ENCODE assay signal across 12 cellular contexts in the genomic region with DNA sequence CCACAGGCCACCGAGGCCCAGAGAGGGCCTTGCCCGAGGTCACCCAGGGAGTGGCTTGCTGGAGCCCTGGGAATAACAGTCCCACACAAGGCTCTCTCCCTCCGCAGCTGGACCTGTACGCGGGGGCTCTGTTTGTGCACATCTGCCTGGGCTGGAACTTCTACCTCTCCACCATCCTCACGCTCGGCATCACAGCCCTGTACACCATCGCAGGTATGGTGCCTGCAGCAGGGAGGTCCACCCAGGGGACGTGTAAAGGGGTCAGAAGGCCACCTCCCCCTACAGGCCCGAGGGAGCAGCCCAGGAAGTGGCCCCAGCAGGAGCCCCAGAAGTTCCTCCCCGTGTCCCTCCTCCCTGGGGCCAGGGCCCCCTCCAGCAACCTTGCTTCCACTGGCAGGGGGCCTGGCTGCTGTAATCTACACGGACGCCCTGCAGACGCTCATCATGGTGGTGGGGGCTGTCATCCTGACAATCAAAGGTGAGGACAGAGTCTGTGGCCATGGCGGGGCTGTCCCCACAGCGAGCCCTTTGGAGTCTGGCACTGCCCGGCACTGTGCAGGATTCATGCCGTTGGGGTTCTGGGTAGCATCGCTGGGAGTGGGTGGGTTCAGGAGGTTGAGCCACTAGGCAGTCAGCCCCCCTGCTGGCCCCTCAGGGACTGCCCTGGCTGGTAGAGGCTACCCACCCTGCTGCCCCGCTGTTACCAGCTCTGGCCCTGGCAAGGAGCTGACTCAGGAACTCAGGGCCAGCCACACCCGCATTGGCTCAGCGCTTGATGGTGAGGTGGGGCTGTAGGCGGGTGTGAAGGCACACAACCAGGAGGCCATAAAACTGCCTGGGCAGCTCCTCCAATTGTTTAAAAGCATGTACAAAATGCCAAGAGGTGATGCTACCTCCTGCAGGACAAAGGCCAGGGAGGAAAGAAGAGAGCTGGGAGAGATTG. TPM values are rescaled to one million over a fixed set of nuclear protein-coding genes. Genes with fewer than 3 reads are reported as not detected.
A peak's percentile ranks its signal among the peaks of the same experiment; 100 is the strongest.
DNase-seq lines count a peak whose midpoint lies in the region; ATAC-seq and TF ChIP-seq lines count a peak whose summit lies in the region.
"Had no signal": no experiment of that assay in that cellular context is flagged by ENCODE, and none has a peak within 500 bp of the region (broad histone marks: within the 10 kb centered on the region; RNA-seq: fewer than 3 reads in every experiment).

No MANE protein-coding gene starts in this region.

- H3K9me3 ChIP-seq in GM23248 (ENCODE audit: low read depth) (no peaks in the 10 kb centered on the region), parathyroid adenoma (ENCODE audit: control insufficient read depth, low read length) (no peaks in the 10 kb centered on the region)

- DNase-seq in GM23248 (peak; percentile 87), NCI-H226 (peak; percentile 61), erythroblast (lab: John Stamatoyannopoulos, UW) (peak; percentile 12 to 48), SIG-M5 treated with dmso at 0.1 percent for 504 hours (lab: John Stamatoyannopoulos, UW; ENCODE audit: unreplicated experiment) (no peak), COLO668 (lab: John Stamatoyannopoulos, UW; ENCODE audit: unreplicated experiment) (no peak)
- DNase-seq: activated CD8-positive, alpha-beta memory T cell treated with anti-CD3 and anti-CD28 coated beads, Interleukin-2, amount 50 U/mL, for 4 hours; NCI-H510A had no signal

- H3K27ac ChIP-seq in GM23248 = peak overlapping the region; percentile 14; the same call in 1 of the 2 replicates
- no peak overlapping the region for H3K27ac ChIP-seq in parathyroid adenoma

- no peaks in the 10 kb centered on the region for H3K9me2 ChIP-seq in GM23248 (ENCODE audit: insufficient read depth)

- ATAC-seq in GM21717 (IDR thresholded peaks at IDR 0.05; ENCODE audit: unreplicated experiment) (no peak), HG03460 (IDR thresholded peaks at IDR 0.05; ENCODE audit: unreplicated experiment) (no peak)

- TF ChIP-seq POLR2A in erythroblast (IDR thresholded peaks at IDR 0.05; ENCODE audit: low read length) = no peak

- 73 to 76% methylated on average over 23 of the region's 23 CpGs for WGBS in GM23248 (ENCODE audit: low coverage in 1 of 2, low lambda C conversion rate in 2 of 2, missing lambda C conversion rate in 2 of 2), 2 experiments

- H3K27me3 ChIP-seq in GM23248 (replicated peaks; ENCODE audit: insufficient read depth) (no peaks in the 10 kb centered on the region), parathyroid adenoma (ENCODE audit: control insufficient read depth, insufficient read depth, low read length) (no peaks in the 10 kb centered on the region)

- H3K36me3 ChIP-seq in GM23248 (ENCODE audit: low read depth) (no peaks in the 10 kb centered on the region; the same call in 1 of the 2 replicates), parathyroid adenoma (ENCODE audit: control insufficient read depth, insufficient read depth, low read length) (no peaks in the 10 kb centered on the region)

- peaks cover 10% of the 10 kb centered on the region for H3K4me1 ChIP-seq in GM23248 (ENCODE audit: insufficient read depth)
- peaks cover 25% of the 10 kb centered on the region for H3K4me1 ChIP-seq in parathyroid adenoma

- peak overlapping the region; percentile 25; the same call in 1 of the 2 replicates for H3K9ac ChIP-seq in GM23248
- no peak overlapping the region for H3K9ac ChIP-seq in parathyroid adenoma

- in situ Hi-C loops in GM23248 (cut with MboI) = no loop called here

- TF ChIP-seq CTCF in parathyroid adenoma (IDR thresholded peaks at IDR 0.05) = no peak

- H3K4me2 ChIP-seq in GM23248 (ENCODE audit: unreplicated experiment) (no peak overlapping the region), parathyroid adenoma (ENCODE audit: low read length) (no peak overlapping the region)

- H3F3A ChIP-seq in GM23248 (ENCODE audit: insufficient read depth) = 0 out of 2 replicates have a peak, but pooled peaks cover 5% of the 10 kb centered on the region

- H3K79me2 ChIP-seq in GM23248 (ENCODE audit: insufficient read depth) (no peaks in the 10 kb centered on the region), parathyroid adenoma (no peaks in the 10 kb centered on the region)

- no peak overlapping the region for H3K4me3 ChIP-seq in GM23248
- H3K4me3 ChIP-seq in parathyroid adenoma (ENCODE audit: low read depth, low read length) = no peak overlapping the region

- H4K20me1 ChIP-seq in GM23248 (ENCODE audit: insufficient read depth) = no peaks in the 10 kb centered on the region

- H2AFZ ChIP-seq in GM23248 (no peak overlapping the region), parathyroid adenoma (peak overlapping the region; percentile 30)

RNA-seq across cellular contexts. Expression of gene SLC5A10, which starts 17.3 kb away (rescaled TPM):
- not detected in 2 replicates for total RNA-seq in GM23248 (2014; rRNA removed; shearing (Covaris generic))
- 0.10 TPM in 1 of 2 replicates, not detected in the other for polyA plus RNA-seq in GM23248 (2016; fragmentation: Nextera tagmentation; extraction: Ambion mirVana)
- total RNA-seq: glomerular endothelial cell, myocyte had no signal

RNA-seq across cellular contexts. Expression of gene FAM83G, which starts 35.3 kb away (rescaled TPM):
- total RNA-seq in GM23248 (2014; rRNA removed; shearing (Covaris generic)) = 26.2 and 27.7 TPM in 2 replicates
- 8.9 and 9.3 TPM in 2 replicates for polyA plus RNA-seq in GM23248 (2016; fragmentation: Nextera tagmentation; extraction: Ambion mirVana)

Comparison
In these comparisons a context has a peak if more than half of its experiments do, and no peak if none do; other contexts are left out.
1. DNase-seq: peak in GM23248 (single experiment), NCI-H226 (single experiment) and erythroblast (2 of 2); none in SIG-M5 treated with dmso at 0.1 percent for 504 hours (single experiment) and COLO668 (single experiment).